ENCODE assay signal across 28 cellular contexts in the genomic region with DNA sequence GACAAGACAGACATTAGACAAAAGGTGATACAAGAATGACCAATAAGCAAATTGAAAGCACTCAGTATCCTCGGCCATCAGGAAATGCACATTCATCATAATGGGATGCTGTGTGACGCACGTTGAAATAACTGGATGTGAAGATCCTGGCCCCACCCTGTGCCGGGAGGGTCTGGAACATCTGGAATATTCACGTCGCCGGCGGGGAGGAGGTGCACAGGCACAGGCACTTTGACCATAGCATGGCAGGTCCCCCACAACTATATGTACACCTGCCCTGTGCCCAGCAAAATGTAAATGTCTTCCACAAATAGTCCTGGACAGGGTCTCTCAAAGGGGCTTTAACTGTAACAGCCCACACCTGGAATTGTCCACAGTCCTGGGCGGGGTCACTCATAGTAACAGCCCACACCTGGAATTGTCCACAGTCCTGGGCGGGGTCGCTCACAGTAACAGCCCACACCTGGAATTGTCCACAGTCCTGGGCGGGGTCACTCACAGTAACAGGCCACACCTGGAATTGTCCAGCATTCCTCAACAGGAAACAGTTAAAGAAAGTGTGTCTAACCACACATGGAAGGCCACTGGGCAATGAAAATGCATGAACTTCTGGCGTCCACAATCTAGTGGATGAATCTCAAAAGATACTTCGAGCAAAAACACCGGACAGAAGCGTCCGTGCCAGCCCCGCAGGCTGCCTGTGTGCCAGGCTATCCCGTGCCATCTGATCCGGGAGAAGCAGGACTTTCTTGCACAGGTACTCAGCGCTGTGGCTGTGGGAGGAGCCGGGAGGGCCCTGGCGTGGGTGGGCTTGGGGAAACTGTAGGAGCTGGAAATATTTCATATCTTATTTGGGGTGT.
DNase-seq lines count a peak whose midpoint lies in the region; ATAC-seq, FAIRE-seq and TF ChIP-seq lines count a peak whose summit lies in the region.
"Had no signal": no experiment of that assay in that cellular context is flagged by ENCODE, and none has a peak within 500 bp of the region (broad histone marks: within the 10 kb centered on the region; RNA-seq: fewer than 3 reads in every experiment).

No MANE protein-coding gene starts in this region.

- no peaks in the 10 kb centered on the region for H3K36me3 ChIP-seq in naive thymus-derived CD4-positive, alpha-beta T cell (ENCODE audit: control insufficient read depth in 2 of 3, insufficient read depth in 3 of 3, low read length in 3 of 3)
- no peaks in the 10 kb centered on the region for H3K36me3 ChIP-seq in breast epithelium
- H3K36me3 ChIP-seq: BE2C, HAP-1, MG63, neutrophil had no signal

- H3K9me3 ChIP-seq in A549 (no peaks in the 10 kb centered on the region), breast epithelium (no peaks in the 10 kb centered on the region)
- no peaks in the 10 kb centered on the region for H3K9me3 ChIP-seq in naive thymus-derived CD4-positive, alpha-beta T cell (ENCODE audit: control insufficient read depth in 2 of 3, low read length in 3 of 3)
- H3K9me3 ChIP-seq: BE2C, HAP-1, MG63, neutrophil, tibial artery had no signal

- H3K27ac ChIP-seq in A549 = no peak overlapping the region
- no peak overlapping the region for H3K27ac ChIP-seq in naive thymus-derived CD4-positive, alpha-beta T cell (ENCODE audit: low read depth, low read length)
- no peak overlapping the region for H3K27ac ChIP-seq in breast epithelium
- H3K27ac ChIP-seq: dorsolateral prefrontal cortex, neutrophil, tibial artery had no signal

- no peaks in the 10 kb centered on the region for H3K27me3 ChIP-seq in naive thymus-derived CD4-positive, alpha-beta T cell (ENCODE audit: control insufficient read depth in 2 of 2, insufficient read depth in 2 of 2, low read length in 2 of 2)
- no peaks in the 10 kb centered on the region for H3K27me3 ChIP-seq in breast epithelium
- H3K27me3 ChIP-seq: BE2C, MG63, neutrophil, tibial artery had no signal

- peaks cover 24 to 27% of the 10 kb centered on the region in 2 donors for H3K4me1 Mint-ChIP-seq in immature natural killer cell
- H3K4me1 Mint-ChIP-seq in naive thymus-derived CD4-positive, alpha-beta T cell = peaks cover 6 to 31% (median 23%) of the 10 kb centered on the region in 7 donors

- DNase-seq in A549 (ENCODE audit: low read depth in 1 of 2, low spot score in 1 of 2) (no peak), HTR-8/SVneo (ENCODE audit: insufficient read length, low spot score) (no peak), immature natural killer cell (no peak), breast epithelium (ENCODE audit: low spot score in 2 of 2) (no peak)
- no peak for DNase-seq in naive thymus-derived CD4-positive, alpha-beta T cell
- no peak for DNase-seq in activated T-cell treated with anti-CD3 and anti-CD28 coated beads, Interleukin-2, amount 50 U/mL, for 1 hour
- DNase-seq: activated gamma-delta T cell; activated naive CD8-positive, alpha-beta T cell treated with anti-CD3 and anti-CD28 coated beads, Interleukin-2, amount 50 U/mL, for 24 hours; activated T-cell treated with anti-CD3 and anti-CD28 coated beads, Interleukin-2, amount 50 U/mL, for 24 hours; BE2C; Calu3; cerebellar nuclear complex; DND-41; hypothalamus; KBM-7; MG63; NCI-H1105 treated with DMSO at 0.1 percent for 48 hours; NCI-H2029; NCI-H774; stimulated activated naive CD8-positive, alpha-beta T cell treated with anti-CD3 and anti-CD28 coated beads, Interleukin-15, amount 100 ng/mL, for 72 hours had no signal

- H3K36me3 Mint-ChIP-seq in immature natural killer cell = peaks cover 0 to 4% (median 3%) of the 10 kb centered on the region in 3 donors
- H3K36me3 Mint-ChIP-seq in naive thymus-derived CD4-positive, alpha-beta T cell = peaks cover 0 to 11% (median 9%) of the 10 kb centered on the region in 5 donors

- CTCF ChIA-PET in A549 (lab: Yijun Ruan, JAX) = interaction anchor here (1.1 kb wide), 1 partner anchor 16 kb away, joined by 3 read pairs; no protein-coding TSS in a partner anchor
- CTCF ChIA-PET in naive thymus-derived CD4-positive, alpha-beta T cell (lab: Charles Lee) = no interaction called here

- intact Hi-C loops in naive thymus-derived CD4-positive, alpha-beta T cell (cut with micrococcal nuclease) = no loop called here
- intact Hi-C loops in breast epithelium (cut with DNase I; ENCODE audit: low total_unique reads) = no loop called here

- no peak for TF ChIP-seq CTCF in A549 (IDR thresholded peaks at IDR 0.05)
- no peak for TF ChIP-seq CTCF in breast epithelium (IDR thresholded peaks at IDR 0.05)

- peaks cover 0 to 2% (median 0%) of the 10 kb centered on the region in 6 donors for H3K9me3 Mint-ChIP-seq in immature natural killer cell
- peaks cover 0 to 7% (median 0%) of the 10 kb centered on the region in 11 donors for H3K9me3 Mint-ChIP-seq in naive thymus-derived CD4-positive, alpha-beta T cell
- H3K9me3 Mint-ChIP-seq: activated naive CD8-positive, alpha-beta T cell treated with anti-CD3 and anti-CD28 coated beads, Interleukin-2, amount 50 U/mL, for 24 hours had no signal

- TF ChIP-seq POLR2A in A549 (IDR thresholded peaks at IDR 0.05; ENCODE audit: low read length) = no peak
- no peak for TF ChIP-seq POLR2A in breast epithelium (IDR thresholded peaks at IDR 0.05)

- POLR2A ChIA-PET in A549 (lab: Yijun Ruan, JAX) = no interaction called here
- POLR2A ChIA-PET in naive thymus-derived CD4-positive, alpha-beta T cell (lab: Charles Lee) = interaction anchor here (1.8 kb wide), 1 partner anchor 49 kb away, joined by 6 read pairs; no protein-coding TSS in a partner anchor

- no peak; a peak in 1 of 6 replicates for ATAC-seq in A549
- no peak for ATAC-seq in naive thymus-derived CD4-positive, alpha-beta T cell
- ATAC-seq in GM19023 (IDR thresholded peaks at IDR 0.05; ENCODE audit: unreplicated experiment) = no peak
- no peak for ATAC-seq in GM18861 (IDR thresholded peaks at IDR 0.05; ENCODE audit: unreplicated experiment)
- ATAC-seq: activated naive CD8-positive, alpha-beta T cell treated with anti-CD3 and anti-CD28 coated beads, Interleukin-2, amount 50 U/mL, for 24 hours; SK-N-SH treated with all-trans-retinoic acid at 6 μM for 48 hours; stimulated activated naive CD8-positive, alpha-beta T cell treated with anti-CD3 and anti-CD28 coated beads, Interleukin-15, amount 100 ng/mL, for 72 hours had no signal

- TF ChIP-seq RAD21 in A549 (conservative IDR thresholded peaks at IDR 0.05 in 1 of 2, IDR thresholded peaks at IDR 0.05 in 1 of 2) = no peak

- H3K4me3 Mint-ChIP-seq in immature natural killer cell = no peak overlapping the region
- H3K4me3 Mint-ChIP-seq in naive thymus-derived CD4-positive, alpha-beta T cell = no peak overlapping the region
- H3K4me3 Mint-ChIP-seq: activated naive CD8-positive, alpha-beta T cell treated with anti-CD3 and anti-CD28 coated beads, Interleukin-2, amount 50 U/mL, for 24 hours; activated T-cell treated with anti-CD3 and anti-CD28 coated beads, Interleukin-2, amount 50 U/mL, for 24 hours; stimulated activated naive CD8-positive, alpha-beta T cell treated with anti-CD3 and anti-CD28 coated beads, Interleukin-15, amount 100 ng/mL, for 72 hours had no signal

- TF ChIP-seq EP300 in A549 (IDR thresholded peaks at IDR 0.05) = no peak

- peak overlapping the region in 4 of 6 donors; percentile 34 to 95 (median 59) for H3K27ac Mint-ChIP-seq in immature natural killer cell
- H3K27ac Mint-ChIP-seq in naive thymus-derived CD4-positive, alpha-beta T cell = peak overlapping the region in 7 of 9 donors; percentile 21 to 95 (median 87)
- H3K27ac Mint-ChIP-seq: activated naive CD8-positive, alpha-beta T cell treated with anti-CD3 and anti-CD28 coated beads, Interleukin-2, amount 50 U/mL, for 24 hours; activated T-cell treated with anti-CD3 and anti-CD28 coated beads, Interleukin-2, amount 50 U/mL, for 24 hours; progenitor cell of endocrine pancreas had no signal

- H3K27me3 Mint-ChIP-seq in immature natural killer cell (ENCODE audit: low read depth in 3 of 3) = peaks cover 9 to 17% (median 10%) of the 10 kb centered on the region in 3 donors
- H3K27me3 Mint-ChIP-seq in naive thymus-derived CD4-positive, alpha-beta T cell = no peaks in the 10 kb centered on the region
- H3K27me3 Mint-ChIP-seq: activated naive CD8-positive, alpha-beta T cell treated with anti-CD3 and anti-CD28 coated beads, Interleukin-2, amount 50 U/mL, for 24 hours; activated T-cell treated with anti-CD3 and anti-CD28 coated beads, Interleukin-2, amount 50 U/mL, for 24 hours; progenitor cell of endocrine pancreas; stimulated activated naive CD8-positive, alpha-beta T cell treated with anti-CD3 and anti-CD28 coated beads, Interleukin-15, amount 100 ng/mL, for 72 hours had no signal

- FAIRE-seq in A549 (lab: Jason Lieb, UNC) = no peak
- peak; percentile 23 for FAIRE-seq in HTR-8/SVneo (lab: Jason Lieb, UNC)

- 41% methylated on average over 22 of the region's 23 CpGs for WGBS in A549 (ENCODE audit: missing lambda C conversion rate)

- no peak overlapping the region for H3K4me2 ChIP-seq in A549

- H3K4me1 ChIP-seq in A549 (no peaks in the 10 kb centered on the region), breast epithelium (no peaks in the 10 kb centered on the region)
- peaks cover 13 to 14% of the 10 kb centered on the region in 2 donors for H3K4me1 ChIP-seq in naive thymus-derived CD4-positive, alpha-beta T cell (ENCODE audit: control insufficient read depth in 2 of 2, insufficient read depth in 2 of 2, low read length in 2 of 2)
- H3K4me1 ChIP-seq: BE2C, HAP-1, tibial artery had no signal

- H3K4me3 ChIP-seq in A549 = no peak overlapping the region
- H3K4me3 ChIP-seq in naive thymus-derived CD4-positive, alpha-beta T cell (ENCODE audit: low read length) = no peak overlapping the region
- no peak overlapping the region for H3K4me3 ChIP-seq in breast epithelium
- H3K4me3 ChIP-seq: dorsolateral prefrontal cortex, HAP-1, MG63, tibial artery had no signal

TF ChIP-seq in A549, 52 proteins besides CTCF, POLR2A, EP300 and RAD21:
- no peak for TF ChIP-seq JUN (IDR thresholded peaks at IDR 0.05)
- no peak for TF ChIP-seq CHD2 (IDR thresholded peaks at IDR 0.05; ENCODE audit: low read length, partially characterized antibody)
- TF ChIP-seq RNF2 (IDR thresholded peaks at IDR 0.05; ENCODE audit: borderline replicate concordance, low read depth) = no peak
- TF ChIP-seq, protein P1, sequence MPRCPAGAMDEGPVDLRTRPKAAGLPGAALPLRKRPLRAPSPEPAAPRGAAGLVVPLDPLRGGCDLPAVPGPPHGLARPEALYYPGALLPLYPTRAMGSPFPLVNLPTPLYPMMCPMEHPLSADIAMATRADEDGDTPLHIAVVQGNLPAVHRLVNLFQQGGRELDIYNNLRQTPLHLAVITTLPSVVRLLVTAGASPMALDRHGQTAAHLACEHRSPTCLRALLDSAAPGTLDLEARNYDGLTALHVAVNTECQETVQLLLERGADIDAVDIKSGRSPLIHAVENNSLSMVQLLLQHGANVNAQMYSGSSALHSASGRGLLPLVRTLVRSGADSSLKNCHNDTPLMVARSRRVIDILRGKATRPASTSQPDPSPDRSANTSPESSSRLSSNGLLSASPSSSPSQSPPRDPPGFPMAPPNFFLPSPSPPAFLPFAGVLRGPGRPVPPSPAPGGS (IDR thresholded peaks at IDR 0.05) = no peak
- no peak for TF ChIP-seq EHF (CRISPR knock-in tag; IDR thresholded peaks at IDR 0.05)
- no peak for TF ChIP-seq ZC3H11A (IDR thresholded peaks at IDR 0.05)
- no peak for TF ChIP-seq ZSCAN20 (CRISPR knock-in tag; IDR thresholded peaks at IDR 0.05)
- TF ChIP-seq KDM1A (IDR thresholded peaks at IDR 0.05; ENCODE audit: low read depth) = no peak
- peak; percentile 5 for TF ChIP-seq MAFK (IDR thresholded peaks at IDR 0.05; ENCODE audit: partially characterized antibody)
